Comparison of ENCODE assay signal across 24 cellular contexts in genomic region chrX:154142950-154143745, GRCh38. TPM values are rescaled to one million over a fixed set of nuclear protein-coding genes. Genes with fewer than 3 reads are reported as not detected.
DNase-seq lines count a peak whose midpoint lies in the region; ATAC-seq and TF ChIP-seq lines count a peak whose summit lies in the region.
"Had no signal": no experiment of that assay in that cellular context is flagged by ENCODE, and none has a peak within 500 bp of the region (broad histone marks: within the 10 kb centered on the region; RNA-seq: fewer than 3 reads in every experiment).

No MANE protein-coding gene starts in this region.

- no peaks in the 10 kb centered on the region for H3K79me2 ChIP-seq in osteoblast (ENCODE audit: insufficient read depth, low read length)

- H3K9me3 ChIP-seq in T-helper 17 cell (ENCODE audit: control insufficient read depth, low read length, poor library complexity, severe bottlenecking) (no peaks in the 10 kb centered on the region), osteoblast (ENCODE audit: low read depth, low read length) (no peaks in the 10 kb centered on the region)
- H3K9me3 ChIP-seq: BE2C had no signal

- peak overlapping the region; percentile 52 for H3K4me3 Mint-ChIP-seq in T-helper 17 cell
- H3K4me3 Mint-ChIP-seq: CD4-positive, CD25-positive, alpha-beta regulatory T cell; HFFc6 had no signal

- H3K36me3 Mint-ChIP-seq in T-helper 17 cell (ENCODE audit: low read depth), result no peaks in the 10 kb centered on the region
- H3K36me3 Mint-ChIP-seq: CD4-positive, CD25-positive, alpha-beta regulatory T cell had no signal

- ATAC-seq in left ventricle myocardium superior (no peak), T-helper 17 cell (no peak)
- ATAC-seq: HCT116 had no signal

- no peaks in the 10 kb centered on the region for H3K36me3 ChIP-seq in osteoblast (ENCODE audit: insufficient read depth, low read length)
- H3K36me3 ChIP-seq: BE2C had no signal

- H3K27me3 ChIP-seq in osteoblast (ENCODE audit: insufficient read depth, low read length), result peaks cover 11% of the 10 kb centered on the region
- H3K27me3 ChIP-seq: BE2C had no signal

- no peaks in the 10 kb centered on the region for H3K27me3 Mint-ChIP-seq in T-helper 17 cell
- H3K27me3 Mint-ChIP-seq: CD4-positive, CD25-positive, alpha-beta regulatory T cell had no signal

- no peaks in the 10 kb centered on the region for H3K4me1 ChIP-seq in osteoblast (ENCODE audit: insufficient read depth, low read length)
- H3K4me1 ChIP-seq: BE2C had no signal

- H3K4me1 Mint-ChIP-seq in T-helper 17 cell, result peaks cover 3% of the 10 kb centered on the region

- H4K20me1 ChIP-seq in osteoblast (ENCODE audit: insufficient read depth, low read length), result no peaks in the 10 kb centered on the region

- no peak overlapping the region for H3K4me3 ChIP-seq in osteoblast (ENCODE audit: insufficient read depth, low read length)

- no peak overlapping the region for H3K27ac Mint-ChIP-seq in T-helper 17 cell
- H3K27ac Mint-ChIP-seq: HFFc6 had no signal

- no peak overlapping the region for H2AFZ ChIP-seq in osteoblast (ENCODE audit: low read length)

- peak; percentile 58 for DNase-seq in cardiac septum (ENCODE audit: low spot score)
- no peak for DNase-seq in left ventricle myocardium superior
- DNase-seq in T-helper 17 cell, result no peak
- DNase-seq in osteoblast (ENCODE audit: insufficient read length, low spot score, missing footprints), result peak; percentile 68
- no peak for DNase-seq in activated T-cell treated with anti-CD3 and anti-CD28 coated beads for 4 hours
- no peak for DNase-seq in pons (ENCODE audit: low spot score)
- DNase-seq in mucosa of gallbladder (ENCODE audit: low spot score), result no peak
- DNase-seq: BE2C; C1 segment of cervical spinal cord; CD4-positive, CD25-positive, alpha-beta regulatory T cell; CD8-positive, alpha-beta memory T cell; COR-L47; DMS153; DMS79; GDM1; GOT3; H7; HFFc6; IMR-90 had no signal

- H3K27ac ChIP-seq in osteoblast (ENCODE audit: low read depth, low read length), result no peak overlapping the region
- H3K27ac ChIP-seq: HL-60 had no signal

- intact Hi-C loops in cardiac septum (cut with DNase I) (no loop called here), left ventricle myocardium superior (cut with micrococcal nuclease) (no loop called here)

- no peak for TF ChIP-seq CTCF in osteoblast (IDR thresholded peaks at IDR 0.05; ENCODE audit: extremely low read depth, low read depth, low read length)

- H3K4me2 ChIP-seq in osteoblast (ENCODE audit: insufficient read depth, low read length), result no peak overlapping the region

RNA-seq across cellular contexts. Expression of gene OPN1LW, which starts 0.9 kb away (rescaled TPM):
- total RNA-seq in cardiac septum (not detected), left ventricle myocardium superior (not detected), T-helper 17 cell (not detected), osteoblast (not detected in 2 replicates), mucosa of gallbladder (not detected)
- total RNA-seq: A172; CD4-positive, CD25-positive, alpha-beta regulatory T cell; CD8-positive, alpha-beta memory T cell; Daoy; H7; HFFc6; HT1080; IMR-90 had no signal

RNA-seq across cellular contexts. Expression of gene OPN1MW, which starts 39.2 kb away (rescaled TPM):
- not detected for total RNA-seq in cardiac septum
- not detected for total RNA-seq in left ventricle myocardium superior
- not detected for total RNA-seq in T-helper 17 cell
- not detected in 2 replicates for total RNA-seq in osteoblast
- not detected for total RNA-seq in mucosa of gallbladder
- total RNA-seq: A172; CD4-positive, CD25-positive, alpha-beta regulatory T cell; CD8-positive, alpha-beta memory T cell; Daoy; H7; HFFc6; HT1080; IMR-90 had no signal

RNA-seq across cellular contexts. Expression of gene MECP2, which starts 45.6 kb away (rescaled TPM):
- 37.6 TPM for total RNA-seq in cardiac septum
- total RNA-seq in left ventricle myocardium superior, result 35.9 TPM
- total RNA-seq in T-helper 17 cell, result 100 to 1,000 TPM; 148 to 160 TPM
- 31.1 and 33.3 TPM in 2 replicates for total RNA-seq in osteoblast
- 64.9 TPM for total RNA-seq in mucosa of gallbladder

Comparison
In these comparisons a context has a peak if more than half of its experiments do, and no peak if none do; other contexts are left out.
1. DNase-seq: peak in cardiac septum (single experiment) and osteoblast (single experiment); none in left ventricle myocardium superior (single experiment), T-helper 17 cell (0 of 3), activated T-cell treated with anti-CD3 and anti-CD28 coated beads for 4 hours (single experiment), pons (single experiment) and mucosa of gallbladder (single experiment).